Comparison of ENCODE assay signal across 1 cellular context in the genomic region with DNA sequence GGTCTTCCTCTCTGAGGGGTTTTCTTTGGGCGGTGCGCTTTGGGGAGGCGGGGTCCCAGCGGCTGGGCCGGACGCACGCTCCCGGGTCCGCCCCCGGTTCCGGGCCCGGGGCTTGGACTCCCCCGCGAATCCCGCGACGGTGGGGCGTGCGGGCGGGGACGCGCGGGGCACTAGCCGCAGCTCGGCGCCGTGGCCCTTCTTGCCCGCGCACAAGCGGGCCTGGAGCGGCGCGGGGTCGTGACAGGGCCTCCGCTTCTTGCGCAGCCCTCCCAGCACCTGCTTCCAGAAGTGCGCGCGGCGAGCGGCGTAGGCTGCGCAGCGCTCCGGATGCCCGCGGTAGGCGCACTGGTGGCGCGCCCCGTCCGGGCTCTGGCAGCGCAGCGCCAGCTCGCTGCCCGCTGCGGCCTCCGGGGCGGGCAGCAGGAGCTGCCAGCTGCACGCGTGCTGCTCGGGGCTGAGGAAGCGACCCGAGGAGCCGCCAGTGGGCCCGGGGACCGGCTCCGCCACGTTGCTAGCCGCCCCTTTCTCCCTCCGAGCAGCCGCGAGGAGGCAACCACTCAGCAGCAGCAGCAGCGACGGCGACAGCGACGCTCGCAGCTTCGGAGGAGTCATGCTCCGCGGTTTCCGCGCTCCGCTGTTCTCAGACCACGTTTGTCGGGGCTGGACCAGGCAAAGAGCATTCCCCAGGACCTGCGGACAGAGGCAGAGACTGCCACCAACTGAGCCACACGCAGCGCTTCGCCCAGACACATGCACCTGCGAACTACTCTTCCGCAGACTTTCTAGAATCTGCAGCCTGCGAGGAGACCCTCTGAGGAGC.
TF ChIP-seq lines count a peak whose summit lies in the region.

No MANE protein-coding gene starts in this region.

TF ChIP-seq in K562, 482 proteins besides CTCF, POLR2A, EP300 and RAD21 (continued from another document):
- peak; percentile 92 for TF ChIP-seq CREB3L1 (IDR thresholded peaks at IDR 0.05; ENCODE audit: borderline replicate concordance, low read depth)
- TF ChIP-seq PHF8 (IDR thresholded peaks at IDR 0.05; ENCODE audit: borderline replicate concordance, low read length), result peak; percentile 79; the same call in 1 of the 2 replicates
- peak; percentile 41; the same call in 1 of the 2 replicates for TF ChIP-seq THAP12 (CRISPR knock-in tag; IDR thresholded peaks at IDR 0.05)
- TF ChIP-seq, protein P1, sequence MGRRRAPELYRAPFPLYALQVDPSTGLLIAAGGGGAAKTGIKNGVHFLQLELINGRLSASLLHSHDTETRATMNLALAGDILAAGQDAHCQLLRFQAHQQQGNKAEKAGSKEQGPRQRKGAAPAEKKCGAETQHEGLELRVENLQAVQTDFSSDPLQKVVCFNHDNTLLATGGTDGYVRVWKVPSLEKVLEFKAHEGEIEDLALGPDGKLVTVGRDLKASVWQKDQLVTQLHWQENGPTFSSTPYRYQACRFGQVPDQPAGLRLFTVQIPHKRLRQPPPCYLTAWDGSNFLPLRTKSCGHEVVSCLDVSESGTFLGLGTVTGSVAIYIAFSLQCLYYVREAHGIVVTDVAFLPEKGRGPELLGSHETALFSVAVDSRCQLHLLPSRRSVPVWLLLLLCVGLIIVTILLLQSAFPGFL (CRISPR knock-in tag; IDR thresholded peaks at IDR 0.05), result no peak
- TF ChIP-seq SRSF7 (optimal IDR thresholded peaks at IDR 0.05; ENCODE audit: low read depth, low read length), result no peak
- no peak for TF ChIP-seq HIVEP1 (CRISPR knock-in tag; IDR thresholded peaks at IDR 0.05)
- no peak for TF ChIP-seq SAFB (IDR thresholded peaks at IDR 0.05; ENCODE audit: borderline replicate concordance, low read depth, low read length)
- 0 out of 2 replicates have a peak, but pooled peaks have one; percentile 9 for TF ChIP-seq TEAD4 (IDR thresholded peaks at IDR 0.05; ENCODE audit: low read length)
- TF ChIP-seq TEAD4 (CRISPR knock-in tag; IDR thresholded peaks at IDR 0.05; ENCODE audit: borderline replicate concordance), result no peak
- 0 out of 2 replicates have a peak, but pooled peaks have one; percentile 34 for TF ChIP-seq POLR2AphosphoS5 (IDR thresholded peaks at IDR 0.05; ENCODE audit: control insufficient read depth, insufficient read depth, low read depth, low read length)
- TF ChIP-seq MYBL2 (IDR thresholded peaks at IDR 0.05; ENCODE audit: low read depth), result no peak
- TF ChIP-seq MYBL2 (CRISPR knock-in tag; IDR thresholded peaks at IDR 0.05; ENCODE audit: borderline replicate concordance), result no peak
- peak; percentile 88 for TF ChIP-seq POLR2G (IDR thresholded peaks at IDR 0.05; ENCODE audit: low read depth, low read length)
- TF ChIP-seq SP1 (CRISPR knock-in tag; IDR thresholded peaks at IDR 0.05), result peak; percentile 1; the same call in 1 of the 2 replicates
- TF ChIP-seq SMAD4 (CRISPR knock-in tag; conservative IDR thresholded peaks at IDR 0.05), result 0 out of 2 replicates have a peak, but pooled peaks have one; percentile 9
- no peak for TF ChIP-seq MCM5 (IDR thresholded peaks at IDR 0.05; ENCODE audit: low read depth)
- TF ChIP-seq YY1 (IDR thresholded peaks at IDR 0.05; ENCODE audit: borderline replicate concordance in 1 of 3, control insufficient read depth in 1 of 3, extremely low read depth in 1 of 3, insufficient read depth in 3 of 3, insufficient read length in 1 of 3, insufficient replicate concordance in 2 of 3, low read depth in 1 of 3, low read length in 2 of 3), result peak in 2 of 3 experiments; percentile 29 to 39
- TF ChIP-seq, protein P2, sequence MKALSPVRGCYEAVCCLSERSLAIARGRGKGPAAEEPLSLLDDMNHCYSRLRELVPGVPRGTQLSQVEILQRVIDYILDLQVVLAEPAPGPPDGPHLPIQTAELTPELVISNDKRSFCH (CRISPR knock-in tag; IDR thresholded peaks at IDR 0.05), result no peak
- TF ChIP-seq, protein P2 (tag; IDR thresholded peaks at IDR 0.05), result 0 out of 2 replicates have a peak, but pooled peaks have one; percentile 47
- no peak for TF ChIP-seq PPARD (CRISPR knock-in tag; IDR thresholded peaks at IDR 0.05)
- TF ChIP-seq HNRNPL (IDR thresholded peaks at IDR 0.05; ENCODE audit: low read depth, low read length), result peak; percentile 66; the same call in 1 of the 2 replicates
- TF ChIP-seq ZNF184 (CRISPR knock-in tag; IDR thresholded peaks at IDR 0.05), result no peak
- peak; percentile 45 for TF ChIP-seq ZFX (CRISPR knock-in tag; IDR thresholded peaks at IDR 0.05)
- TF ChIP-seq ERF (CRISPR knock-in tag; IDR thresholded peaks at IDR 0.05), result peak; percentile 25; the same call in 1 of the 2 replicates
- TF ChIP-seq TRIM24 (IDR thresholded peaks at IDR 0.05), result no peak
- TF ChIP-seq EP400 (IDR thresholded peaks at IDR 0.05), result peak; percentile 76
- TF ChIP-seq ZNF431 (CRISPR knock-in tag; IDR thresholded peaks at IDR 0.05), result 0 out of 2 replicates have a peak, but pooled peaks have one; percentile 56
- TF ChIP-seq CREM (IDR thresholded peaks at IDR 0.05; ENCODE audit: low read depth), result peak; percentile 39; the same call in 1 of the 2 replicates
- TF ChIP-seq PCBP1 (IDR thresholded peaks at IDR 0.05; ENCODE audit: low read depth, low read length, poor library complexity, severe bottlenecking), result peak; percentile 48
- no peak for TF ChIP-seq MTA2 (IDR thresholded peaks at IDR 0.05; ENCODE audit: low read depth)
- TF ChIP-seq CBX2 (IDR thresholded peaks at IDR 0.05; ENCODE audit: insufficient read depth, low read length, poor library complexity, severe bottlenecking), result no peak
- no peak for TF ChIP-seq SIX5 (IDR thresholded peaks at IDR 0.05; ENCODE audit: borderline replicate concordance in 1 of 2, insufficient read depth in 1 of 2, low read depth in 1 of 2, low read length in 2 of 2)
- TF ChIP-seq MAFG (tag; conservative IDR thresholded peaks at IDR 0.05), result no peak
- no peak for TF ChIP-seq SRSF1 (IDR thresholded peaks at IDR 0.05; ENCODE audit: low read depth, low read length)
